26 cellular contexts compared by ENCODE assay signal in genomic region chr20:61686081-61686936, GRCh38.
"Had no signal": no experiment of that assay in that cellular context is flagged by ENCODE, and none has a peak within 500 bp of the region (broad histone marks: within the 10 kb centered on the region; RNA-seq: fewer than 3 reads in every experiment).

No MANE protein-coding gene starts in this region.

- H3K36me3 ChIP-seq: brain microvascular endothelial cell, SJCRH30 had no signal

- ATAC-seq: activated CD4-positive, alpha-beta T cell treated with anti-CD3 and anti-CD28 coated beads for 36 hours; activated CD8-positive, alpha-beta T cell treated with anti-CD3 and anti-CD28 coated beads for 36 hours; activated T-cell treated with anti-CD3 and anti-CD28 coated beads, Interleukin-2, amount 50 U/mL, for 72 hours had no signal

- H3K9me3 Mint-ChIP-seq: activated CD8-positive, alpha-beta T cell treated with anti-CD3 and anti-CD28 coated beads for 36 hours; activated naive CD8-positive, alpha-beta T cell treated with anti-CD3 and anti-CD28 coated beads for 36 hours; activated T-cell treated with anti-CD3 and anti-CD28 coated beads, Interleukin-2, amount 50 U/mL, for 72 hours; activated T-helper 2 cell treated with anti-CD3 and anti-CD28 coated beads, Interferon-gamma antibody, Interleukin-2, Interleukin-4, amounts not matched to agents 10 μg/mL and 5 μg/mL and 100 μg/mL, durations not matched to agents 14 hours and 24 hours and 36 hours had no signal

- DNase-seq: activated CD4-positive, alpha-beta T cell treated with anti-CD3 and anti-CD28 coated beads for 36 hours; activated CD4-positive, alpha-beta T cell treated with anti-CD3 and anti-CD28 coated beads, Interleukin-2, amount 50 U/mL, for 1 hour; activated CD8-positive, alpha-beta memory T cell treated with anti-CD3 and anti-CD28 coated beads, Interleukin-2, amount 50 U/mL, for 4 hours; activated CD8-positive, alpha-beta T cell treated with anti-CD3 and anti-CD28 coated beads for 36 hours; activated gamma-delta T cell treated with Interleukin-2 at 50 U/mL for 16 hours; activated naive CD4-positive, alpha-beta T cell treated with anti-CD3 and anti-CD28 coated beads, Interleukin-2, amount 10 ng/mL, durations not matched to agents 7 days and 5 days; activated naive CD8-positive, alpha-beta T cell treated with anti-CD3 and anti-CD28 coated beads for 36 hours; activated T-cell treated with anti-CD3 and anti-CD28 coated beads, Interleukin-2, amount 50 U/mL, for 72 hours; brain microvascular endothelial cell; caudate nucleus; MV-4-11; NCI-H1092 treated with DMSO at 0.1 percent for 48 hours; NCI-H1417 treated with DMSO at 0.1 percent for 48 hours; NCI-H1694; NCI-H2029; NCI-H2107; NCI-H2171 treated with DMSO at 0.1 percent for 48 hours; NCI-H345; NCI-H510A; NCI-H526 treated with DMSO at 0.1 percent for 48 hours; NCI-H82; SJCRH30; SK-N-SH; T-helper 1 cell had no signal

- H3K4me1 Mint-ChIP-seq: activated CD4-positive, alpha-beta T cell treated with anti-CD3 and anti-CD28 coated beads for 36 hours; activated naive CD4-positive, alpha-beta T cell treated with anti-CD3 and anti-CD28 coated beads, Interleukin-2, amount 10 ng/mL, durations not matched to agents 7 days and 5 days; activated naive CD8-positive, alpha-beta T cell treated with anti-CD3 and anti-CD28 coated beads for 36 hours had no signal

- H3K27me3 ChIP-seq: brain microvascular endothelial cell had no signal

- H3K4me3 ChIP-seq: SJCRH30 had no signal

- H3K27me3 Mint-ChIP-seq: activated CD8-positive, alpha-beta T cell treated with anti-CD3 and anti-CD28 coated beads for 36 hours; activated naive CD4-positive, alpha-beta T cell treated with anti-CD3 and anti-CD28 coated beads, Interleukin-2, amount 10 ng/mL, durations not matched to agents 7 days and 5 days had no signal

- H3K27ac ChIP-seq: brain microvascular endothelial cell, SJCRH30, VCaP had no signal

- H3K4me2 ChIP-seq: SK-N-SH had no signal

- H3K27ac Mint-ChIP-seq: activated CD4-positive, alpha-beta T cell treated with anti-CD3 and anti-CD28 coated beads for 36 hours; activated CD8-positive, alpha-beta T cell treated with anti-CD3 and anti-CD28 coated beads for 36 hours; activated naive CD4-positive, alpha-beta T cell treated with anti-CD3 and anti-CD28 coated beads, Interleukin-2, amount 10 ng/mL, durations not matched to agents 7 days and 5 days; activated naive CD8-positive, alpha-beta T cell treated with anti-CD3 and anti-CD28 coated beads for 36 hours; activated T-cell treated with anti-CD3 and anti-CD28 coated beads, Interleukin-2, amount 50 U/mL, for 72 hours; activated T-helper 2 cell treated with anti-CD3 and anti-CD28 coated beads, Interferon-gamma antibody, Interleukin-2, Interleukin-4, amounts not matched to agents 10 μg/mL and 5 μg/mL and 100 μg/mL, durations not matched to agents 14 hours and 24 hours and 36 hours had no signal

- H3K9ac ChIP-seq: SK-N-SH had no signal

- H3K36me3 Mint-ChIP-seq: activated naive CD4-positive, alpha-beta T cell treated with anti-CD3 and anti-CD28 coated beads, Interleukin-2, amount 10 ng/mL, durations not matched to agents 7 days and 5 days; activated naive CD8-positive, alpha-beta T cell treated with anti-CD3 and anti-CD28 coated beads for 36 hours had no signal

- H3K4me3 Mint-ChIP-seq: activated CD4-positive, alpha-beta T cell treated with anti-CD3 and anti-CD28 coated beads for 36 hours; activated CD8-positive, alpha-beta T cell treated with anti-CD3 and anti-CD28 coated beads for 36 hours; activated naive CD4-positive, alpha-beta T cell treated with anti-CD3 and anti-CD28 coated beads, Interleukin-2, amount 10 ng/mL, durations not matched to agents 7 days and 5 days; activated naive CD8-positive, alpha-beta T cell treated with anti-CD3 and anti-CD28 coated beads for 36 hours; activated T-cell treated with anti-CD3 and anti-CD28 coated beads, Interleukin-2, amount 50 U/mL, for 72 hours had no signal

- H3K4me1 ChIP-seq: SJCRH30 had no signal

- H3K9me3 ChIP-seq: SJCRH30, SK-N-SH had no signal
